34 cellular contexts compared by ENCODE assay signal in the genomic region with DNA sequence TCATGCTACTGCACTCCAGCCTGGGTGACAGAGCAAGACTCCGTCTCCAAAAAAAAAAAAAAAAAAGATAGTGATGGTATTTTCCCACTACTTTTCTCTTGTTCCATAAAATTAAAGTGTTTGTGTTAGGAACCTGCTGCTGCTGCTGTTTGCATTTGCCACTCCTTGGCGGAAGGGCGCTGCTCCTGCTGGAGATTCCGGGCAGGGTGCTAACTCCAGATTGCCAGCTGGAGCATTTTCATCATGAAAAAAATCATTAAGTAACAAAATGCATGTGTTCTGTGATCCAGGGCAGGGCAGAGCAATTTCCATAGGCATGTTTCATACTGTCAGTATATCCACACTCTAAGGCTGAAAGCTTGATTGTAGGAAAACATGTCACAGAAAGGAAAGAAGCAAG. TPM values are rescaled to one million over a fixed set of nuclear protein-coding genes. Genes with fewer than 3 reads are reported as not detected.
A peak's percentile ranks its signal among the peaks of the same experiment; 100 is the strongest.
DNase-seq lines count a peak whose midpoint lies in the region; ATAC-seq and TF ChIP-seq lines count a peak whose summit lies in the region.
"Had no signal": no experiment of that assay in that cellular context is flagged by ENCODE, and none has a peak within 500 bp of the region (broad histone marks: within the 10 kb centered on the region; RNA-seq: fewer than 3 reads in every experiment).

No MANE protein-coding gene starts in this region.

- H3K27me3 Mint-ChIP-seq in endothelial cell (ENCODE audit: unreplicated experiment) (peaks cover 5% of the 10 kb centered on the region), neural crest cell (ENCODE audit: low read depth) (peaks cover 9% of the 10 kb centered on the region)
- H3K27me3 Mint-ChIP-seq in stimulated activated naive CD8-positive, alpha-beta T cell treated with anti-CD3 and anti-CD28 coated beads, Interleukin-15, amount 100 ng/mL, for 72 hours = peaks cover 17% of the 10 kb centered on the region

- no peaks in the 10 kb centered on the region for H3K27me3 ChIP-seq in right lobe of liver
- H3K27me3 ChIP-seq: breast epithelium, testis had no signal

- H3K9me3 ChIP-seq in right lobe of liver = no peaks in the 10 kb centered on the region
- H3K9me3 ChIP-seq: A549, breast epithelium, testis had no signal

- no peak for TF ChIP-seq POLR2A in right lobe of liver (IDR thresholded peaks at IDR 0.05)

- 60% methylated on average over 4 of the region's 4 CpGs for WGBS in right lobe of liver (ENCODE audit: insufficient coverage, low coverage, low lambda C conversion rate, missing lambda C conversion rate)

- H3K4me3 Mint-ChIP-seq in endothelial cell (ENCODE audit: unreplicated experiment) (no peak overlapping the region), neural crest cell (no peak overlapping the region)
- no peak overlapping the region for H3K4me3 Mint-ChIP-seq in stimulated activated naive CD8-positive, alpha-beta T cell treated with anti-CD3 and anti-CD28 coated beads, Interleukin-15, amount 100 ng/mL, for 72 hours
- H3K4me3 Mint-ChIP-seq: activated B cell treated with CpG ODN at 0.5 μM for 24 hours; CD8-positive, alpha-beta T cell; naive thymus-derived CD8-positive, alpha-beta T cell had no signal

- H3K27ac Mint-ChIP-seq in endothelial cell (ENCODE audit: unreplicated experiment) = peak overlapping the region; percentile 16
- H3K27ac Mint-ChIP-seq in neural crest cell (ENCODE audit: unreplicated experiment) = peak overlapping the region; percentile 51
- no peak overlapping the region for H3K27ac Mint-ChIP-seq in stimulated activated naive CD8-positive, alpha-beta T cell treated with anti-CD3 and anti-CD28 coated beads, Interleukin-15, amount 100 ng/mL, for 72 hours
- H3K27ac Mint-ChIP-seq: activated B cell treated with CpG ODN at 0.5 μM for 24 hours; CD8-positive, alpha-beta T cell; effector memory CD8-positive, alpha-beta T cell; naive thymus-derived CD8-positive, alpha-beta T cell had no signal

- no peak overlapping the region for H3K27ac ChIP-seq in right lobe of liver
- H3K27ac ChIP-seq: A549, breast epithelium, coronary artery, testis had no signal

- peak; percentile 39 for DNase-seq in NCI-H748 (lab: John Stamatoyannopoulos, UW; ENCODE audit: unreplicated experiment)
- DNase-seq in NCI-H748 treated with DMSO at 0.1 percent for 48 hours (lab: John Stamatoyannopoulos, UW) = no peak
- no peak for DNase-seq in endothelial cell (ENCODE audit: low spot score)
- DNase-seq in neural crest cell (ENCODE audit: low read depth, low spot score) = no peak
- no peak for DNase-seq in stimulated activated naive CD8-positive, alpha-beta T cell treated with anti-CD3 and anti-CD28 coated beads, Interleukin-15, amount 100 ng/mL, for 72 hours
- DNase-seq in right lobe of liver = no peak
- DNase-seq in stimulated activated CD8-positive, alpha-beta memory T cell treated with anti-CD3 and anti-CD28 coated beads, Interleukin-4, amount 100 ng/mL, for 48 hours = no peak
- DNase-seq: activated B cell treated with CpG ODN at 0.5 μM for 24 hours; activated CD4-positive, alpha-beta T cell treated with anti-CD3 and anti-CD28 coated beads, Interleukin-2, amount 50 U/mL, for 48 hours; activated CD8-positive, alpha-beta memory T cell treated with anti-CD3 and anti-CD28 coated beads, Interleukin-2, amount 50 U/mL, for 4 hours; activated naive CD4-positive, alpha-beta T cell treated with anti-CD3 and anti-CD28 coated beads, Interleukin-2, amount 50 U/mL, for 16 hours; amniotic stem cell; CD8-positive, alpha-beta T cell; effector memory CD8-positive, alpha-beta T cell; hippocampal formation; naive thymus-derived CD8-positive, alpha-beta T cell; NCI-H1694; NCI-H524 treated with DMSO at 0.1 percent for 48 hours; retina; stimulated activated CD4-positive, alpha-beta T cell treated with anti-CD3 and anti-CD28 coated beads, Interleukin-2, amount 100 ng/mL, for 24 hours; SW 1271; T-helper 9 cell; testis had no signal

- ATAC-seq in GM21515 (IDR thresholded peaks at IDR 0.05; ENCODE audit: unreplicated experiment) = no peak
- ATAC-seq in stimulated activated naive CD8-positive, alpha-beta T cell treated with anti-CD3 and anti-CD28 coated beads, Interleukin-15, amount 100 ng/mL, for 72 hours = no peak
- no peak for ATAC-seq in right lobe of liver
- ATAC-seq: A549; CD8-positive, alpha-beta T cell; effector memory CD8-positive, alpha-beta T cell; esophagus mucosa; HepG2; naive thymus-derived CD8-positive, alpha-beta T cell had no signal

- H3K36me3 Mint-ChIP-seq in endothelial cell (ENCODE audit: low read depth, unreplicated experiment) = no peaks in the 10 kb centered on the region
- no peaks in the 10 kb centered on the region for H3K36me3 Mint-ChIP-seq in neural crest cell (ENCODE audit: low read depth)
- H3K36me3 Mint-ChIP-seq: CD8-positive, alpha-beta T cell; naive thymus-derived CD8-positive, alpha-beta T cell had no signal

- H3K9me3 Mint-ChIP-seq in endothelial cell (ENCODE audit: unreplicated experiment) = no peaks in the 10 kb centered on the region
- no peaks in the 10 kb centered on the region for H3K9me3 Mint-ChIP-seq in neural crest cell
- no peaks in the 10 kb centered on the region for H3K9me3 Mint-ChIP-seq in stimulated activated naive CD8-positive, alpha-beta T cell treated with anti-CD3 and anti-CD28 coated beads, Interleukin-15, amount 100 ng/mL, for 72 hours
- H3K9me3 Mint-ChIP-seq: activated B cell treated with CpG ODN at 0.5 μM for 24 hours; CD8-positive, alpha-beta T cell; effector memory CD8-positive, alpha-beta T cell; naive thymus-derived CD8-positive, alpha-beta T cell had no signal

- TF ChIP-seq CTCF in endothelial cell (IDR thresholded peaks at IDR 0.05; ENCODE audit: unreplicated experiment) = no peak
- TF ChIP-seq CTCF in neural crest cell (conservative IDR thresholded peaks at IDR 0.05) = no peak
- TF ChIP-seq CTCF in right lobe of liver (IDR thresholded peaks at IDR 0.05) = no peak

- H3K4me1 Mint-ChIP-seq in endothelial cell (ENCODE audit: unreplicated experiment) = peaks cover 17% of the 10 kb centered on the region
- H3K4me1 Mint-ChIP-seq in neural crest cell = no peaks in the 10 kb centered on the region
- no peaks in the 10 kb centered on the region for H3K4me1 Mint-ChIP-seq in stimulated activated naive CD8-positive, alpha-beta T cell treated with anti-CD3 and anti-CD28 coated beads, Interleukin-15, amount 100 ng/mL, for 72 hours
- H3K4me1 Mint-ChIP-seq: activated B cell treated with CpG ODN at 0.5 μM for 24 hours; naive thymus-derived CD8-positive, alpha-beta T cell had no signal

- H3K36me3 ChIP-seq in right lobe of liver = no peaks in the 10 kb centered on the region
- H3K36me3 ChIP-seq: breast epithelium had no signal

- no peak overlapping the region for H3K4me3 ChIP-seq in right lobe of liver
- H3K4me3 ChIP-seq: A549, breast epithelium, coronary artery, testis had no signal

- H3K4me1 ChIP-seq in right lobe of liver = no peaks in the 10 kb centered on the region
- H3K4me1 ChIP-seq: A549, breast epithelium, testis had no signal

- intact Hi-C loops in right lobe of liver (cut with DNase I) = no loop called here

RNA-seq across cellular contexts. Expression of gene PBOV1, which starts 24.1 kb away (rescaled TPM):
- total RNA-seq in endothelial cell (ENCODE audit: unreplicated experiment) (not detected), neural crest cell (not detected in 2 replicates), right lobe of liver (not detected)
- total RNA-seq: activated B cell treated with CpG ODN at 0.5 μM for 24 hours; breast epithelium; CD8-positive, alpha-beta T cell; esophagus mucosa; frontal cortex; H1; HepG2; LHCN-M2; mesenteric fat pad; naive thymus-derived CD8-positive, alpha-beta T cell; osteoblast; testis had no signal

RNA-seq across cellular contexts. Expression of gene ARFGEF3, which starts 32.5 kb away (rescaled TPM):
- total RNA-seq in endothelial cell (ENCODE audit: unreplicated experiment) (6.4 TPM), neural crest cell (0.23 and 0.30 TPM in 2 replicates), right lobe of liver (1 to 10 TPM in 1 of 6 experiments, under 1 TPM in 5; 0.07 to 2.0 (median 0.24) TPM)
- total RNA-seq: CD8-positive, alpha-beta T cell; naive thymus-derived CD8-positive, alpha-beta T cell had no signal

Comparison
In these comparisons a context has a peak if more than half of its experiments do, and no peak if none do; other contexts are left out.
1. H3K27ac Mint-ChIP-seq: peak in endothelial cell (single experiment) and neural crest cell (single experiment); none in stimulated activated naive CD8-positive, alpha-beta T cell treated with anti-CD3 and anti-CD28 coated beads, Interleukin-15, amount 100 ng/mL, for 72 hours (0 of 2).